27 cellular contexts compared by ENCODE assay signal in genomic region chr11:69487849-69488542, GRCh38. TPM values are rescaled to one million over a fixed set of nuclear protein-coding genes. Genes with fewer than 3 reads are reported as not detected.
A peak's percentile ranks its signal among the peaks of the same experiment; 100 is the strongest.
DNase-seq lines count a peak whose midpoint lies in the region; ATAC-seq and TF ChIP-seq lines count a peak whose summit lies in the region.
"Had no signal": no experiment of that assay in that cellular context is flagged by ENCODE, and none has a peak within 500 bp of the region (broad histone marks: within the 10 kb centered on the region; RNA-seq: fewer than 3 reads in every experiment).

No MANE protein-coding gene starts in this region.

- TF ChIP-seq CTCF in coronary artery (IDR thresholded peaks at IDR 0.05) (no peak), left ventricle myocardium inferior (IDR thresholded peaks at IDR 0.05; ENCODE audit: borderline replicate concordance) (no peak), tibial artery (IDR thresholded peaks at IDR 0.05) (no peak), GM10248 (IDR thresholded peaks at IDR 0.05; ENCODE audit: control extremely low read depth, extremely low read depth, low read depth, missing control alignments) (no peak)

- no peak overlapping the region for H3K4me3 ChIP-seq in coronary artery
- no peak overlapping the region for H3K4me3 ChIP-seq in left ventricle myocardium inferior
- H3K4me3 ChIP-seq in neuronal stem cell (ENCODE audit: low read length in 2 of 2) = no peak overlapping the region
- H3K4me3 ChIP-seq in tibial artery = no peak overlapping the region
- H3K4me3 ChIP-seq: GM12878, GM23248, HAP-1, Peyer's patch, SJSA1 had no signal

- peak overlapping the region; percentile 88 for H3K18ac ChIP-seq in neuronal stem cell (ENCODE audit: low read length)

- no CpG with 5 or more reads among the region's 17 CpGs for WGBS in neuronal stem cell (ENCODE audit: extremely low coverage in 2 of 2, insufficient read length in 2 of 2, insufficient replicate concordance in 1 of 2), 2 donors

- peak overlapping the region; percentile 59 to 85 for H3K27ac ChIP-seq in coronary artery
- peak overlapping the region; percentile 94 for H3K27ac ChIP-seq in left ventricle myocardium inferior (replicated peaks)
- no peak overlapping the region for H3K27ac ChIP-seq in neuronal stem cell (replicated peaks; ENCODE audit: low read length)
- H3K27ac ChIP-seq in tibial artery = peak overlapping the region; percentile 61 to 75
- H3K27ac ChIP-seq: GM23248, HL-60, Peyer's patch, SJSA1 had no signal

- H2BK120ac ChIP-seq in neuronal stem cell (ENCODE audit: low read depth, low read length) = peak overlapping the region; percentile 36

- intact Hi-C loops in left ventricle myocardium inferior (cut with micrococcal nuclease) = no loop called here
- intact Hi-C loops in tibial artery (cut with DNase I; ENCODE audit: low total_unique reads) = no loop called here

- H3K36me3 ChIP-seq in left ventricle myocardium inferior (no peaks in the 10 kb centered on the region), neuronal stem cell (replicated peaks in 1 of 2; ENCODE audit: control insufficient read depth in 2 of 2, insufficient read depth in 2 of 2, low read length in 2 of 2) (no peaks in the 10 kb centered on the region), tibial artery (no peaks in the 10 kb centered on the region)
- H3K36me3 ChIP-seq: HAP-1, Peyer's patch, SJSA1 had no signal

- H3K23ac ChIP-seq in neuronal stem cell (ENCODE audit: low read depth, low read length, poor library complexity) = no peak overlapping the region

- H4K91ac ChIP-seq in neuronal stem cell (ENCODE audit: low read depth, low read length, poor library complexity) = no peak overlapping the region

- no peak overlapping the region for H3K4me2 ChIP-seq in neuronal stem cell (ENCODE audit: insufficient read depth, low read length, poor library complexity, severe bottlenecking)

- peak overlapping the region; percentile 99 for H2BK15ac ChIP-seq in neuronal stem cell (ENCODE audit: low read length)

- POLR2A ChIA-PET in GM10248 (lab: Yijun Ruan, JAX) = no interaction called here

- no peaks in the 10 kb centered on the region for H3K9me3 ChIP-seq in left ventricle myocardium inferior (replicated peaks)
- H3K9me3 ChIP-seq in neuronal stem cell (replicated peaks in 1 of 2; ENCODE audit: control insufficient read depth in 2 of 2, insufficient read depth in 1 of 2, low read depth in 1 of 2, low read length in 2 of 2) = no peaks in the 10 kb centered on the region
- H3K9me3 ChIP-seq in tibial artery = no peaks in the 10 kb centered on the region
- H3K9me3 ChIP-seq: HAP-1, Peyer's patch, SJSA1 had no signal

- no peak overlapping the region for H4K8ac ChIP-seq in neuronal stem cell (ENCODE audit: low read depth, low read length)

- CTCF ChIA-PET in GM10248 (lab: Yijun Ruan, JAX) = no interaction called here

- peak overlapping the region; percentile 71 for H3K14ac ChIP-seq in neuronal stem cell (ENCODE audit: low read length)

- no peak overlapping the region for H3K4ac ChIP-seq in neuronal stem cell (ENCODE audit: low read length)

- peak overlapping the region; percentile 68 for H2BK5ac ChIP-seq in neuronal stem cell (ENCODE audit: low read length)

- ATAC-seq in HG02763 (IDR thresholded peaks at IDR 0.05; ENCODE audit: unreplicated experiment) = no peak
- ATAC-seq: GM12878, HepG2 had no signal

- H3K79me1 ChIP-seq in neuronal stem cell (ENCODE audit: low read depth, low read length) = no peaks in the 10 kb centered on the region

- H3K9ac ChIP-seq in neuronal stem cell (ENCODE audit: low read depth, low read length, poor library complexity) = no peak overlapping the region
- H3K9ac ChIP-seq: GM23248 had no signal

- H2BK12ac ChIP-seq in neuronal stem cell (ENCODE audit: low read length) = peak overlapping the region; percentile 99

- H3K4me1 ChIP-seq in left ventricle myocardium inferior = peaks cover 68% of the 10 kb centered on the region
- H3K4me1 ChIP-seq in neuronal stem cell (ENCODE audit: control insufficient read depth in 2 of 2, insufficient read depth in 1 of 2, low read depth in 1 of 2, low read length in 2 of 2) = peaks cover 18 to 22% of the 10 kb centered on the region in 2 donors
- peaks cover 0 to 48% (median 40%) of the 10 kb centered on the region in 4 donors for H3K4me1 ChIP-seq in tibial artery
- H3K4me1 ChIP-seq: HAP-1, Peyer's patch had no signal

- peak overlapping the region; percentile 90 for H2AK5ac ChIP-seq in neuronal stem cell (ENCODE audit: low read depth, low read length)

- H3K27me3 ChIP-seq in left ventricle myocardium inferior (ENCODE audit: low read depth) = no peaks in the 10 kb centered on the region
- no peaks in the 10 kb centered on the region for H3K27me3 ChIP-seq in neuronal stem cell (ENCODE audit: control insufficient read depth in 3 of 3, insufficient read depth in 3 of 3, low read depth in 1 of 3, low read length in 3 of 3)
- no peaks in the 10 kb centered on the region for H3K27me3 ChIP-seq in tibial artery
- H3K27me3 ChIP-seq: Peyer's patch, SJSA1 had no signal

- DNase-seq in coronary artery (ENCODE audit: low spot score) = no peak
- DNase-seq in left ventricle myocardium inferior = peak; percentile 4
- no peak for DNase-seq in neuronal stem cell (ENCODE audit: low spot score)
- no peak for DNase-seq in tibial artery
- DNase-seq in GM10248 (ENCODE audit: extremely low spot score) = no peak
- DNase-seq in activated CD8-positive, alpha-beta memory T cell treated with anti-CD3 and anti-CD28 coated beads, Interleukin-2, amount 50 U/mL, for 48 hours = no peak
- DNase-seq: CD4-positive, CD25-positive, alpha-beta regulatory T cell; DMS79 treated with DMSO at 0.1 percent for 48 hours; GM23248; KBM-7; MM.1S; NCI-H1092; NCI-H1436; NCI-H2029; NCI-H345; NCI-H526; Peyer's patch had no signal

- no peak overlapping the region for H2AFZ ChIP-seq in neuronal stem cell (ENCODE audit: low read length)
- H2AFZ ChIP-seq: GM23248 had no signal

RNA-seq across cellular contexts. Expression of gene LINC01488, which starts 6.5 kb away (rescaled TPM):
- total RNA-seq in left ventricle myocardium inferior = 0.38 TPM
- 0.06 TPM for polyA plus RNA-seq in neuronal stem cell (2013, experiment 1 of 2)
- polyA plus RNA-seq in neuronal stem cell (2013, experiment 2 of 2) = 0.01 TPM
- total RNA-seq: A673; CD4-positive, CD25-positive, alpha-beta regulatory T cell; GM12878; GM23248; HT-29; OCI-LY7; Peyer's patch had no signal
- polyA plus RNA-seq: BJ; CD4-positive, CD25-positive, alpha-beta regulatory T cell; GM12878; GM23248 had no signal
